ENCODE assay signal across 9 cellular contexts in genomic region chr4:67762091-67762490, GRCh38. TPM values are rescaled to one million over a fixed set of nuclear protein-coding genes. Genes with fewer than 3 reads are reported as not detected.
DNase-seq lines count a peak whose midpoint lies in the region; ATAC-seq, FAIRE-seq and TF ChIP-seq lines count a peak whose summit lies in the region.
"Had no signal": no experiment of that assay in that cellular context is flagged by ENCODE, and none has a peak within 500 bp of the region (broad histone marks: within the 10 kb centered on the region; RNA-seq: fewer than 3 reads in every experiment).

No MANE protein-coding gene starts in this region.

- ATAC-seq in GM19395 (IDR thresholded peaks at IDR 0.05; ENCODE audit: unreplicated experiment) = peak; percentile 99
- ATAC-seq in HG03196 (IDR thresholded peaks at IDR 0.05; ENCODE audit: unreplicated experiment) = peak; percentile 98
- ATAC-seq in pancreas = no peak

- H3K9me3 ChIP-seq in pancreas = no peaks in the 10 kb centered on the region

- intact Hi-C loops in pancreas (cut with DNase I) = no loop called here

- H3K27ac ChIP-seq in pancreas = no peak overlapping the region

- no peaks in the 10 kb centered on the region for H3K4me1 ChIP-seq in pancreas

- WGBS in pancreas, 2 donors = 51 to 57% methylated on average over 3 of the region's 3 CpGs

- peak; percentile 0 for DNase-seq in Daoy (ENCODE audit: low read depth)
- DNase-seq in cardiac fibroblast (ENCODE audit: low read depth in 2 of 2) = peak; percentile 36 to 70
- no peak for DNase-seq in pancreas
- DNase-seq in NOMO-1 treated with DMSO at 0.1 percent for 48 hours (lab: John Stamatoyannopoulos, UW; ENCODE audit: unreplicated experiment) = no peak
- DNase-seq in islet precursor cell = no peak
- no peak for DNase-seq in HCEC 1CT

- TF ChIP-seq CTCF in cardiac fibroblast (IDR thresholded peaks at IDR 0.05; ENCODE audit: low read depth, low read length) (no peak), pancreas (IDR thresholded peaks at IDR 0.05) (no peak)

- H3K4me3 ChIP-seq in cardiac fibroblast (replicated peaks in 1 of 2; ENCODE audit: low read depth in 2 of 2, low read length in 2 of 2) (no peak overlapping the region), pancreas (no peak overlapping the region)

- FAIRE-seq in pancreas (lab: Jason Lieb, UNC) = no peak

- H3K27me3 ChIP-seq in pancreas = no peaks in the 10 kb centered on the region

- no peaks in the 10 kb centered on the region for H3K36me3 ChIP-seq in pancreas

RNA-seq across cellular contexts. Expression of gene GNRHR, which starts 7.9 kb away (rescaled TPM):
- total RNA-seq in Daoy (2014; rRNA removed; shearing (Covaris generic)) = not detected in 2 replicates
- total RNA-seq in pancreas = not detected
- not detected for polyA plus RNA-seq in pancreas
- total RNA-seq: pulmonary artery endothelial cell had no signal

Comparison
In these comparisons a context has a peak if more than half of its experiments do, and no peak if none do; other contexts are left out.
1. DNase-seq: peak in Daoy (single experiment) and cardiac fibroblast (2 of 2); none in pancreas (0 of 6), NOMO-1 treated with DMSO at 0.1 percent for 48 hours (single experiment), islet precursor cell (single experiment) and HCEC 1CT (single experiment).
2. ATAC-seq: peak in GM19395 (single experiment) and HG03196 (single experiment); none in pancreas (0 of 4).